In genomic region chr7:129665013-129665401, GRCh38 we compare ENCODE assay signal across 9 cellular contexts. TPM values are rescaled to one million over a fixed set of nuclear protein-coding genes. Genes with fewer than 3 reads are reported as not detected.
A peak's percentile ranks its signal among the peaks of the same experiment; 100 is the strongest.
DNase-seq lines count a peak whose midpoint lies in the region; ATAC-seq and TF ChIP-seq lines count a peak whose summit lies in the region.
"Had no signal": no experiment of that assay in that cellular context is flagged by ENCODE, and none has a peak within 500 bp of the region (broad histone marks: within the 10 kb centered on the region; RNA-seq: fewer than 3 reads in every experiment).

No MANE protein-coding gene starts in this region.

- H3K27me3 ChIP-seq in foreskin keratinocyte = no peaks in the 10 kb centered on the region

- no peak overlapping the region for H3K27ac ChIP-seq in foreskin keratinocyte
- H3K27ac ChIP-seq: C4-2B had no signal

- intact Hi-C loops in left cardiac atrium (cut with DNase I) (loop anchor here in 1 of 2 donors (5.0 kb wide), 1 partner anchor 347 kb away; no protein-coding TSS in a partner anchor), Right ventricle myocardium inferior (cut with DNase I) (no loop called here), posterior vena cava (cut with DNase I) (loop anchor here (10.0 kb wide), 3 partner anchors 160 to 350 kb away; no protein-coding TSS in a partner anchor)

- H3K4me1 ChIP-seq in foreskin keratinocyte = peaks cover 12% of the 10 kb centered on the region

- DNase-seq in left cardiac atrium = peak; percentile 26
- DNase-seq in Right ventricle myocardium inferior (ENCODE audit: missing footprints) = no peak
- peak; percentile 68 for DNase-seq in SW480 (ENCODE audit: low spot score)
- DNase-seq in foreskin keratinocyte = peak; percentile 82 to 91
- no peak for DNase-seq in posterior vena cava (ENCODE audit: low spot score)
- DNase-seq in midbrain (lab: John Stamatoyannopoulos, UW) = no peak
- DNase-seq in activated CD4-positive, alpha-beta T cell treated with anti-CD3 and anti-CD28 coated beads, Interleukin-2, amount 50 U/mL, for 1 hour = no peak

- peak in 1 of 2 donors; percentile 92 for ATAC-seq in left cardiac atrium
- ATAC-seq in Right ventricle myocardium inferior = no peak
- peak; percentile 99 for ATAC-seq in foreskin keratinocyte
- ATAC-seq in HG02759 (IDR thresholded peaks at IDR 0.05; ENCODE audit: unreplicated experiment) = no peak

- no peak for TF ChIP-seq CTCF in foreskin keratinocyte (conservative IDR thresholded peaks at IDR 0.05)

RNA-seq across cellular contexts. Expression of gene NRF1, which starts 53.5 kb away (rescaled TPM):
- total RNA-seq in left cardiac atrium (10 to 100 TPM; 10.0 to 15.4 TPM), Right ventricle myocardium inferior (7.8 TPM), foreskin keratinocyte (11.6 and 11.7 TPM in 2 replicates), posterior vena cava (10 to 100 TPM; 11.7 to 13.8 TPM)
- 4.8 and 6.4 TPM in 2 replicates for polyA plus RNA-seq in foreskin keratinocyte

Comparison
In these comparisons a context has a peak if more than half of its experiments do, and no peak if none do; other contexts are left out.
1. DNase-seq: peak in left cardiac atrium (single experiment), SW480 (single experiment) and foreskin keratinocyte (2 of 2); none in Right ventricle myocardium inferior (single experiment), posterior vena cava (single experiment), midbrain (single experiment) and activated CD4-positive, alpha-beta T cell treated with anti-CD3 and anti-CD28 coated beads, Interleukin-2, amount 50 U/mL, for 1 hour (single experiment).